Comparison of ENCODE assay signal across 1 cellular context in genomic region chr6:44072452-44072958, GRCh38.
A peak's percentile ranks its signal among the peaks of the same experiment; 100 is the strongest.
TF ChIP-seq lines count a peak whose summit lies in the region.

No MANE protein-coding gene starts in this region.

TF ChIP-seq in GM12878, 131 proteins besides CTCF, POLR2A, EP300 and RAD21 (continued from another document and continues in another):
- TF ChIP-seq, protein P1, sequence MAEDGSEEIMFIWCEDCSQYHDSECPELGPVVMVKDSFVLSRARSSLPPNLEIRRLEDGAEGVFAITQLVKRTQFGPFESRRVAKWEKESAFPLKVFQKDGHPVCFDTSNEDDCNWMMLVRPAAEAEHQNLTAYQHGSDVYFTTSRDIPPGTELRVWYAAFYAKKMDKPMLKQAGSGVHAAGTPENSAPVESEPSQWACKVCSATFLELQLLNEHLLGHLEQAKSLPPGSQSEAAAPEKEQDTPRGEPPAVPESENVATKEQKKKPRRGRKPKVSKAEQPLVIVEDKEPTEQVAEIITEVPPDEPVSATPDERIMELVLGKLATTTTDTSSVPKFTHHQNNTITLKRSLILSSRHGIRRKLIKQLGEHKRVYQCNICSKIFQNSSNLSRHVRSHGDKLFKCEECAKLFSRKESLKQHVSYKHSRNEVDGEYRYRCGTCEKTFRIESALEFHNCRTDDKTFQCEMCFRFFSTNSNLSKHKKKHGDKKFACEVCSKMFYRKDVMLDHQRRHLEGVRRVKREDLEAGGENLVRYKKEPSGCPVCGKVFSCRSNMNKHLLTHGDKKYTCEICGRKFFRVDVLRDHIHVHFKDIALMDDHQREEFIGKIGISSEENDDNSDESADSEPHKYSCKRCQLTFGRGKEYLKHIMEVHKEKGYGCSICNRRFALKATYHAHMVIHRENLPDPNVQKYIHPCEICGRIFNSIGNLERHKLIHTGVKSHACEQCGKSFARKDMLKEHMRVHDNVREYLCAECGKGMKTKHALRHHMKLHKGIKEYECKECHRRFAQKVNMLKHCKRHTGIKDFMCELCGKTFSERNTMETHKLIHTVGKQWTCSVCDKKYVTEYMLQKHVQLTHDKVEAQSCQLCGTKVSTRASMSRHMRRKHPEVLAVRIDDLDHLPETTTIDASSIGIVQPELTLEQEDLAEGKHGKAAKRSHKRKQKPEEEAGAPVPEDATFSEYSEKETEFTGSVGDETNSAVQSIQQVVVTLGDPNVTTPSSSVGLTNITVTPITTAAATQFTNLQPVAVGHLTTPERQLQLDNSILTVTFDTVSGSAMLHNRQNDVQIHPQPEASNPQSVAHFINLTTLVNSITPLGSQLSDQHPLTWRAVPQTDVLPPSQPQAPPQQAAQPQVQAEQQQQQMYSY (CRISPR knock-in tag; IDR thresholded peaks at IDR 0.05): no peak
- TF ChIP-seq STAT3 (IDR thresholded peaks at IDR 0.05; ENCODE audit: low read depth, low read length) (no peak), SUZ12 (IDR thresholded peaks at IDR 0.05; ENCODE audit: unreplicated experiment) (no peak), SIN3A (IDR thresholded peaks at IDR 0.05; ENCODE audit: low read depth, low read length) (no peak), RUNX3 (IDR thresholded peaks at IDR 0.05; ENCODE audit: low read length) (no peak), KAT2A (conservative IDR thresholded peaks at IDR 0.05; ENCODE audit: control insufficient read depth, low read depth, low read length) (no peak), ZNF687 (IDR thresholded peaks at IDR 0.05) (no peak; the same call in 1 of the 2 replicates), RCOR1 (conservative IDR thresholded peaks at IDR 0.05; ENCODE audit: low read depth, low read length) (no peak), MYB (IDR thresholded peaks at IDR 0.05; ENCODE audit: borderline replicate concordance, low read depth, low read length) (no peak), GATAD2B (conservative IDR thresholded peaks at IDR 0.05; ENCODE audit: low read depth) (no peak; the same call in none of the 2 replicates), TBL1XR1 (IDR thresholded peaks at IDR 0.05; ENCODE audit: low read depth, low read length) (no peak), MLLT1 (IDR thresholded peaks at IDR 0.05) (0 out of 2 replicates have a peak, but pooled peaks have one; percentile 19), SMAD5 (IDR thresholded peaks at IDR 0.05; ENCODE audit: low read depth) (no peak), SRF (IDR thresholded peaks at IDR 0.05; ENCODE audit: low read depth in 2 of 2, low read length in 2 of 2) (no peak), ZNF274 (IDR thresholded peaks at IDR 0.05; ENCODE audit: insufficient read depth, insufficient read length) (no peak), RFX5 (IDR thresholded peaks at IDR 0.05; ENCODE audit: low read depth, low read length) (no peak), RELA (IDR thresholded peaks at IDR 0.05; ENCODE audit: borderline replicate concordance, partially characterized antibody) (no peak), KLF5 (IDR thresholded peaks at IDR 0.05; ENCODE audit: partially characterized antibody) (no peak), BHLHE40 (IDR thresholded peaks at IDR 0.05; ENCODE audit: borderline replicate concordance in 1 of 2, low read depth in 2 of 2, low read length in 1 of 2) (no peak), HSF1 (IDR thresholded peaks at IDR 0.05; ENCODE audit: low read depth, low read length) (no peak), BACH1 (IDR thresholded peaks at IDR 0.05; ENCODE audit: borderline replicate concordance) (0 out of 2 replicates have a peak, but pooled peaks have one; percentile 21), NRF1 (conservative IDR thresholded peaks at IDR 0.05; ENCODE audit: low read depth, low read length) (no peak)
- TF ChIP-seq, protein P2, sequence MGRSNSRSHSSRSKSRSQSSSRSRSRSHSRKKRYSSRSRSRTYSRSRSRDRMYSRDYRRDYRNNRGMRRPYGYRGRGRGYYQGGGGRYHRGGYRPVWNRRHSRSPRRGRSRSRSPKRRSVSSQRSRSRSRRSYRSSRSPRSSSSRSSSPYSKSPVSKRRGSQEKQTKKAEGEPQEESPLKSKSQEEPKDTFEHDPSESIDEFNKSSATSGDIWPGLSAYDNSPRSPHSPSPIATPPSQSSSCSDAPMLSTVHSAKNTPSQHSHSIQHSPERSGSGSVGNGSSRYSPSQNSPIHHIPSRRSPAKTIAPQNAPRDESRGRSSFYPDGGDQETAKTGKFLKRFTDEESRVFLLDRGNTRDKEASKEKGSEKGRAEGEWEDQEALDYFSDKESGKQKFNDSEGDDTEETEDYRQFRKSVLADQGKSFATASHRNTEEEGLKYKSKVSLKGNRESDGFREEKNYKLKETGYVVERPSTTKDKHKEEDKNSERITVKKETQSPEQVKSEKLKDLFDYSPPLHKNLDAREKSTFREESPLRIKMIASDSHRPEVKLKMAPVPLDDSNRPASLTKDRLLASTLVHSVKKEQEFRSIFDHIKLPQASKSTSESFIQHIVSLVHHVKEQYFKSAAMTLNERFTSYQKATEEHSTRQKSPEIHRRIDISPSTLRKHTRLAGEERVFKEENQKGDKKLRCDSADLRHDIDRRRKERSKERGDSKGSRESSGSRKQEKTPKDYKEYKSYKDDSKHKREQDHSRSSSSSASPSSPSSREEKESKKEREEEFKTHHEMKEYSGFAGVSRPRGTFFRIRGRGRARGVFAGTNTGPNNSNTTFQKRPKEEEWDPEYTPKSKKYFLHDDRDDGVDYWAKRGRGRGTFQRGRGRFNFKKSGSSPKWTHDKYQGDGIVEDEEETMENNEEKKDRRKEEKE (IDR thresholded peaks at IDR 0.05): no peak
- TF ChIP-seq, protein P3, sequence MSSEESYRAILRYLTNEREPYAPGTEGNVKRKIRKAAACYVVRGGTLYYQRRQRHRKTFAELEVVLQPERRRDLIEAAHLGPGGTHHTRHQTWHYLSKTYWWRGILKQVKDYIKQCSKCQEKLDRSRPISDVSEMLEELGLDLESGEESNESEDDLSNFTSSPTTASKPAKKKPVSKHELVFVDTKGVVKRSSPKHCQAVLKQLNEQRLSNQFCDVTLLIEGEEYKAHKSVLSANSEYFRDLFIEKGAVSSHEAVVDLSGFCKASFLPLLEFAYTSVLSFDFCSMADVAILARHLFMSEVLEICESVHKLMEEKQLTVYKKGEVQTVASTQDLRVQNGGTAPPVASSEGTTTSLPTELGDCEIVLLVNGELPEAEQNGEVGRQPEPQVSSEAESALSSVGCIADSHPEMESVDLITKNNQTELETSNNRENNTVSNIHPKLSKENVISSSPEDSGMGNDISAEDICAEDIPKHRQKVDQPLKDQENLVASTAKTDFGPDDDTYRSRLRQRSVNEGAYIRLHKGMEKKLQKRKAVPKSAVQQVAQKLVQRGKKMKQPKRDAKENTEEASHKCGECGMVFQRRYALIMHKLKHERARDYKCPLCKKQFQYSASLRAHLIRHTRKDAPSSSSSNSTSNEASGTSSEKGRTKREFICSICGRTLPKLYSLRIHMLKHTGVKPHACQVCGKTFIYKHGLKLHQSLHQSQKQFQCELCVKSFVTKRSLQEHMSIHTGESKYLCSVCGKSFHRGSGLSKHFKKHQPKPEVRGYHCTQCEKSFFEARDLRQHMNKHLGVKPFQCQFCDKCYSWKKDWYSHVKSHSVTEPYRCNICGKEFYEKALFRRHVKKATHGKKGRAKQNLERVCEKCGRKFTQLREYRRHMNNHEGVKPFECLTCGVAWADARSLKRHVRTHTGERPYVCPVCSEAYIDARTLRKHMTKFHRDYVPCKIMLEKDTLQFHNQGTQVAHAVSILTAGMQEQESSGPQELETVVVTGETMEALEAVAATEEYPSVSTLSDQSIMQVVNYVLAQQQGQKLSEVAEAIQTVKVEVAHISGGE (CRISPR knock-in tag; IDR thresholded peaks at IDR 0.05): no peak
- TF ChIP-seq, protein P4, sequence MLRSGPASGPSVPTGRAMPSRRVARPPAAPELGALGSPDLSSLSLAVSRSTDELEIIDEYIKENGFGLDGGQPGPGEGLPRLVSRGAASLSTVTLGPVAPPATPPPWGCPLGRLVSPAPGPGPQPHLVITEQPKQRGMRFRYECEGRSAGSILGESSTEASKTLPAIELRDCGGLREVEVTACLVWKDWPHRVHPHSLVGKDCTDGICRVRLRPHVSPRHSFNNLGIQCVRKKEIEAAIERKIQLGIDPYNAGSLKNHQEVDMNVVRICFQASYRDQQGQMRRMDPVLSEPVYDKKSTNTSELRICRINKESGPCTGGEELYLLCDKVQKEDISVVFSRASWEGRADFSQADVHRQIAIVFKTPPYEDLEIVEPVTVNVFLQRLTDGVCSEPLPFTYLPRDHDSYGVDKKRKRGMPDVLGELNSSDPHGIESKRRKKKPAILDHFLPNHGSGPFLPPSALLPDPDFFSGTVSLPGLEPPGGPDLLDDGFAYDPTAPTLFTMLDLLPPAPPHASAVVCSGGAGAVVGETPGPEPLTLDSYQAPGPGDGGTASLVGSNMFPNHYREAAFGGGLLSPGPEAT (IDR thresholded peaks at IDR 0.05; ENCODE audit: low read depth): no peak; the same call in 1 of the 2 replicates
- TF ChIP-seq, protein P5, sequence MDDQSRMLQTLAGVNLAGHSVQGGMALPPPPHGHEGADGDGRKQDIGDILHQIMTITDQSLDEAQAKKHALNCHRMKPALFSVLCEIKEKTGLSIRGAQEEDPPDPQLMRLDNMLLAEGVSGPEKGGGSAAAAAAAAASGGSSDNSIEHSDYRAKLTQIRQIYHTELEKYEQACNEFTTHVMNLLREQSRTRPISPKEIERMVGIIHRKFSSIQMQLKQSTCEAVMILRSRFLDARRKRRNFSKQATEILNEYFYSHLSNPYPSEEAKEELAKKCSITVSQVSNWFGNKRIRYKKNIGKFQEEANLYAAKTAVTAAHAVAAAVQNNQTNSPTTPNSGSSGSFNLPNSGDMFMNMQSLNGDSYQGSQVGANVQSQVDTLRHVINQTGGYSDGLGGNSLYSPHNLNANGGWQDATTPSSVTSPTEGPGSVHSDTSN (IDR thresholded peaks at IDR 0.05; ENCODE audit: insufficient replicate concordance, low read depth, low read length): no peak
- TF ChIP-seq, protein P6, sequence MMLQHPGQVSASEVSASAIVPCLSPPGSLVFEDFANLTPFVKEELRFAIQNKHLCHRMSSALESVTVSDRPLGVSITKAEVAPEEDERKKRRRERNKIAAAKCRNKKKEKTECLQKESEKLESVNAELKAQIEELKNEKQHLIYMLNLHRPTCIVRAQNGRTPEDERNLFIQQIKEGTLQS (IDR thresholded peaks at IDR 0.05; ENCODE audit: borderline replicate concordance, extremely low read depth, low read depth, low read length): no peak
